In genomic region chr12:76083761-76084276, GRCh38 we compare ENCODE assay signal across 1 cellular context.
TF ChIP-seq lines count a peak whose summit lies in the region.

No MANE protein-coding gene starts in this region.

TF ChIP-seq in GM23338, 12 proteins besides CTCF, POLR2A, EP300 and RAD21 (continued from another document):
- TF ChIP-seq ZNF462 (CRISPR knock-in tag; IDR thresholded peaks at IDR 0.05) = no peak
